ENCODE assay signal across 17 cellular contexts in the genomic region with DNA sequence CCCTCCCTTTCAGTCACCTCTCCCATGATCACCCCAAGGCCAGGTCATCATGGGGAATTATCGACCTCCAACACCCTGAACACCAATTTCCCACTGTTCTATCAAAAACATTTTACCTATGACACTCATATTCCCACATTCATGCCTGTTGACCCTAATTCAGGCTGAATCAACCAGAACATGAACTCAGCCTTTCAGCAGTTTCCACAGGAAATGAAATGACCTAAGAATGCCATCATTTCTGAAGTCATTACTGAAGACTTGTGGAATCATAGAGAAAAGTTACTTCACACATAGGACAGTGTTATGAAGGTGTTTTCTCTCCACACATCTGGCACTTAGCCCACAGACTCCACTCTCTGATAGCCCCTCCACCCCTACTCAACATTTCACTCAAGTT. TPM values are rescaled to one million over a fixed set of nuclear protein-coding genes. Genes with fewer than 3 reads are reported as not detected.
DNase-seq lines count a peak whose midpoint lies in the region; ATAC-seq and TF ChIP-seq lines count a peak whose summit lies in the region.
"Had no signal": no experiment of that assay in that cellular context is flagged by ENCODE, and none has a peak within 500 bp of the region (broad histone marks: within the 10 kb centered on the region; RNA-seq: fewer than 3 reads in every experiment).

No MANE protein-coding gene starts in this region.

- no peak overlapping the region for H3K4me3 Mint-ChIP-seq in CD4-positive, alpha-beta memory T cell
- H3K4me3 Mint-ChIP-seq: CD14-positive monocyte had no signal

- H3K4me2 ChIP-seq in GM23248 (ENCODE audit: unreplicated experiment) = no peak overlapping the region

- no peaks in the 10 kb centered on the region for H3K36me3 ChIP-seq in GM23248 (ENCODE audit: low read depth)
- no peaks in the 10 kb centered on the region for H3K36me3 ChIP-seq in CD4-positive, alpha-beta memory T cell (ENCODE audit: insufficient read depth, low read length)
- H3K36me3 ChIP-seq: Peyer's patch had no signal

- intact Hi-C loops in CD4-positive, alpha-beta memory T cell (cut with micrococcal nuclease) = no loop called here

- H3K4me3 ChIP-seq in GM23248 (no peak overlapping the region), choroid plexus epithelial cell (ENCODE audit: low read depth, low read length) (no peak overlapping the region)
- no peak overlapping the region for H3K4me3 ChIP-seq in CD4-positive, alpha-beta memory T cell (ENCODE audit: low read length in 2 of 2)
- H3K4me3 ChIP-seq: Peyer's patch had no signal

- H4K20me1 ChIP-seq in GM23248 (ENCODE audit: insufficient read depth) = no peaks in the 10 kb centered on the region

- no peak overlapping the region for H3K27ac ChIP-seq in GM23248
- H3K27ac ChIP-seq in CD4-positive, alpha-beta memory T cell (ENCODE audit: low read depth, low read length) = no peak overlapping the region
- H3K27ac ChIP-seq: Peyer's patch had no signal

- DNase-seq in GM23248 (peak; percentile 30), HT1080 (ENCODE audit: low read depth) (peak; percentile 14), choroid plexus epithelial cell (ENCODE audit: low read depth) (peak; percentile 15), glomerular endothelial cell (ENCODE audit: extremely low read depth, low read depth, low spot score) (peak; percentile 23), DMS53 treated with DMSO at 0.1 percent for 48 hours (lab: John Stamatoyannopoulos, UW; ENCODE audit: unreplicated experiment) (no peak)
- no peak for DNase-seq in CD4-positive, alpha-beta memory T cell
- no peak for DNase-seq in activated naive CD4-positive, alpha-beta T cell (lab: John Stamatoyannopoulos, UW)
- DNase-seq: H7; NCI-H1417 treated with DMSO at 0.1 percent for 48 hours; NCI-H1930; NCI-H526 treated with DMSO at 0.1 percent for 48 hours; NK-92 treated with Interleukin-12 subunit alpha and Interleukin-12 subunit beta, amount 100 ng/mL, for 24 hours; Peyer's patch had no signal

- H3K4me1 ChIP-seq in GM23248 (ENCODE audit: insufficient read depth) = no peaks in the 10 kb centered on the region
- no peaks in the 10 kb centered on the region for H3K4me1 ChIP-seq in CD4-positive, alpha-beta memory T cell (ENCODE audit: insufficient read depth, low read length)
- H3K4me1 ChIP-seq: Peyer's patch had no signal

- ATAC-seq in HG03439 (IDR thresholded peaks at IDR 0.05; ENCODE audit: unreplicated experiment) = no peak
- ATAC-seq: Right ventricle myocardium inferior had no signal

- peaks cover 20% of the 10 kb centered on the region for H3K27me3 ChIP-seq in GM23248 (replicated peaks; ENCODE audit: insufficient read depth)
- no peaks in the 10 kb centered on the region for H3K27me3 ChIP-seq in CD4-positive, alpha-beta memory T cell (ENCODE audit: insufficient read depth, low read length)
- H3K27me3 ChIP-seq: Peyer's patch had no signal

- H3K9me3 Mint-ChIP-seq in CD4-positive, alpha-beta memory T cell = no peaks in the 10 kb centered on the region

- no peaks in the 10 kb centered on the region for H3K79me2 ChIP-seq in GM23248 (ENCODE audit: insufficient read depth)

- H3K27me3 Mint-ChIP-seq in CD4-positive, alpha-beta memory T cell = peaks cover 21 to 22% of the 10 kb centered on the region in 2 donors

- H3K9me2 ChIP-seq in GM23248 (ENCODE audit: insufficient read depth) = no peaks in the 10 kb centered on the region

- 62 to 70% methylated on average over 1 of the region's 1 CpG for WGBS in GM23248 (ENCODE audit: low coverage in 1 of 2, low lambda C conversion rate in 2 of 2, missing lambda C conversion rate in 2 of 2), 2 experiments

- no peak overlapping the region for H3K27ac Mint-ChIP-seq in CD4-positive, alpha-beta memory T cell
- H3K27ac Mint-ChIP-seq: CD14-positive monocyte had no signal

- no peaks in the 10 kb centered on the region for H3K36me3 Mint-ChIP-seq in CD4-positive, alpha-beta memory T cell
- H3K36me3 Mint-ChIP-seq: CD14-positive monocyte had no signal

- POLR2A ChIA-PET in CD4-positive, alpha-beta memory T cell (lab: Charles Lee; ENCODE audit: partially characterized antibody) = no interaction called here

- H3K9ac ChIP-seq in GM23248 = no peak overlapping the region

- no peak overlapping the region for H2AFZ ChIP-seq in GM23248

- no peaks in the 10 kb centered on the region for H3K4me1 Mint-ChIP-seq in CD4-positive, alpha-beta memory T cell

- no peak for TF ChIP-seq CTCF in choroid plexus epithelial cell (conservative IDR thresholded peaks at IDR 0.05; ENCODE audit: low read depth, low read length)

- no peaks in the 10 kb centered on the region for H3K9me3 ChIP-seq in GM23248 (ENCODE audit: low read depth)
- H3K9me3 ChIP-seq in CD4-positive, alpha-beta memory T cell (ENCODE audit: control insufficient read depth in 1 of 2, low read length in 2 of 2) = no peaks in the 10 kb centered on the region
- H3K9me3 ChIP-seq: Peyer's patch had no signal

- in situ Hi-C loops in GM23248 (cut with MboI) = no loop called here

- H3F3A ChIP-seq in GM23248 (ENCODE audit: insufficient read depth) = no peaks in the 10 kb centered on the region

- CTCF ChIA-PET in CD4-positive, alpha-beta memory T cell (lab: Charles Lee; ENCODE audit: partially characterized antibody) = no interaction called here

RNA-seq across cellular contexts. Expression of a gene that starts 29.9 kb away (rescaled TPM):
- total RNA-seq in GM23248 (2014; rRNA removed; shearing (Covaris generic)) = not detected in 2 replicates
- polyA plus RNA-seq in GM23248 (2016; fragmentation: Nextera tagmentation; extraction: Ambion mirVana) = 0.10 TPM in 1 of 2 replicates, not detected in the other
- 1.6 and 1.7 TPM in 2 replicates for total RNA-seq in HT1080 (2014; rRNA removed; shearing (Covaris generic))
- polyA plus RNA-seq in HT1080 (2015; cell fraction: cytosol; rRNA removed) = 0.95 and 1.3 TPM in 2 replicates
- 0.49 and 1.1 TPM in 2 replicates for polyA plus RNA-seq in HT1080 (2015; cell fraction: nucleus; rRNA removed)
- 10.1 and 16.7 TPM in 2 replicates for total RNA-seq in glomerular endothelial cell
- total RNA-seq in CD4-positive, alpha-beta memory T cell = not detected
- polyA plus RNA-seq in CD4-positive, alpha-beta memory T cell = not detected
- total RNA-seq: HT-29 had no signal

Comparison
In these comparisons a context has a peak if more than half of its experiments do, and no peak if none do; other contexts are left out.
1. DNase-seq: peak in GM23248 (single experiment), HT1080 (single experiment), choroid plexus epithelial cell (single experiment) and glomerular endothelial cell (single experiment); none in CD4-positive, alpha-beta memory T cell (0 of 5), activated naive CD4-positive, alpha-beta T cell (0 of 4) and DMS53 treated with DMSO at 0.1 percent for 48 hours (single experiment).